In genomic region chr15:67832965-67833503, GRCh38 we compare ENCODE assay signal across 11 cellular contexts. TPM values are rescaled to one million over a fixed set of nuclear protein-coding genes. Genes with fewer than 3 reads are reported as not detected.
DNase-seq lines count a peak whose midpoint lies in the region; ATAC-seq, FAIRE-seq and TF ChIP-seq lines count a peak whose summit lies in the region.
"Had no signal": no experiment of that assay in that cellular context is flagged by ENCODE, and none has a peak within 500 bp of the region (broad histone marks: within the 10 kb centered on the region; RNA-seq: fewer than 3 reads in every experiment).

No MANE protein-coding gene starts in this region.

- intact Hi-C loops in pancreas (cut with DNase I) = loop anchor here in 2 of 3 donors (5.0 to 10.0 kb wide), 2 partner anchors 368 to 376 kb away; no protein-coding TSS in a partner anchor

- H4K20me1 ChIP-seq in GM23338 (replicated peaks; ENCODE audit: insufficient read depth) = peaks cover 8% of the 10 kb centered on the region; the same call in 1 of the 2 replicates

- H3K4me2 ChIP-seq in GM23338 = peak overlapping the region; percentile 67

- H3K27me3 ChIP-seq in GM23338 (ENCODE audit: insufficient read depth) (peaks cover 100% of the 10 kb centered on the region), muscle layer of duodenum (ENCODE audit: low read depth, low read length) (peaks cover 72% of the 10 kb centered on the region), pancreas (peaks cover 0 to 37% (median 3%) of the 10 kb centered on the region in 4 donors)

- H3K4me3 Mint-ChIP-seq in GM23338 = peak overlapping the region; percentile 67

- 0 out of 2 replicates have a peak overlapping the region, but pooled peaks have one; percentile 39 for H2AFZ ChIP-seq in GM23338

- peak overlapping the region; percentile 36 for H3K4me3 ChIP-seq in AG04449 (ENCODE audit: low read depth, low read length)
- H3K4me3 ChIP-seq in GM23338 = peak overlapping the region; percentile 71
- peak overlapping the region; percentile 12 for H3K4me3 ChIP-seq in astrocyte of the cerebellum (ENCODE audit: low read depth, low read length)
- peak overlapping the region; percentile 43 to 53 for H3K4me3 ChIP-seq in muscle layer of duodenum (ENCODE audit: low read depth in 1 of 2, low read length in 2 of 2)
- peak overlapping the region in 1 of 4 donors; percentile 18 for H3K4me3 ChIP-seq in pancreas

- no peak overlapping the region for H3K27ac ChIP-seq in GM23338 (ENCODE audit: low read depth)
- no peak overlapping the region for H3K27ac ChIP-seq in muscle layer of duodenum (ENCODE audit: low read length)
- H3K27ac ChIP-seq in pancreas = no peak overlapping the region

- H3K36me3 Mint-ChIP-seq in GM23338 (ENCODE audit: low read depth) = no peaks in the 10 kb centered on the region

- TF ChIP-seq POLR2A in GM18505 (IDR thresholded peaks at IDR 0.05; ENCODE audit: borderline replicate concordance, extremely low read depth, insufficient read depth, insufficient read length) = no peak

- FAIRE-seq in pancreas (lab: Jason Lieb, UNC) = no peak

- peaks cover 48% of the 10 kb centered on the region for H3K4me1 Mint-ChIP-seq in GM23338

- DNase-seq in AG04449 (ENCODE audit: low read depth, low spot score) = no peak
- DNase-seq in GM23338 (ENCODE audit: low spot score) = peak; percentile 84
- no peak for DNase-seq in astrocyte of the cerebellum (ENCODE audit: low read depth)
- DNase-seq in pancreas = no peak
- DNase-seq: NCI-H748 treated with DMSO at 0.1 percent for 48 hours had no signal

- ATAC-seq in GM23338 = peak; percentile 6
- no peak for ATAC-seq in GM18505 (IDR thresholded peaks at IDR 0.05; ENCODE audit: unreplicated experiment)
- ATAC-seq in HG02981 (IDR thresholded peaks at IDR 0.05; ENCODE audit: unreplicated experiment) = no peak
- no peak for ATAC-seq in HG03460 (IDR thresholded peaks at IDR 0.05; ENCODE audit: unreplicated experiment)
- ATAC-seq in pancreas = no peak

- H3K79me2 ChIP-seq in GM23338 (replicated peaks; ENCODE audit: insufficient read depth) = no peaks in the 10 kb centered on the region

- no peak for TF ChIP-seq CTCF in AG04449 (IDR thresholded peaks at IDR 0.05; ENCODE audit: insufficient read depth, low read length, missing control alignments)
- TF ChIP-seq CTCF in GM23338 (conservative IDR thresholded peaks at IDR 0.05; ENCODE audit: low read depth in 2 of 2) = no peak
- TF ChIP-seq CTCF in astrocyte of the cerebellum (IDR thresholded peaks at IDR 0.05; ENCODE audit: low read depth, low read length, missing control alignments) = no peak
- TF ChIP-seq CTCF in pancreas (IDR thresholded peaks at IDR 0.05) = no peak

- in situ Hi-C loops in astrocyte of the cerebellum (cut with HindIII; ENCODE audit: low sequenced_read_pairs) = no loop called here

- peaks cover 99% of the 10 kb centered on the region for H3K27me3 Mint-ChIP-seq in GM23338 (ENCODE audit: insufficient read depth, low read depth, poor library complexity)

- 15 to 19% methylated on average over 23 of the region's 23 CpGs for WGBS in pancreas, 2 donors

- no peak overlapping the region for H3K27ac Mint-ChIP-seq in GM23338

- peaks cover 29% of the 10 kb centered on the region for H3F3A ChIP-seq in GM23338 (replicated peaks; ENCODE audit: low read depth)

- POLR2A ChIA-PET in AG04449 (lab: Yijun Ruan, JAX) = no interaction called here

- H3K9me2 ChIP-seq in GM23338 (ENCODE audit: insufficient read depth) = no peaks in the 10 kb centered on the region

- H3K9me3 ChIP-seq in muscle layer of duodenum (ENCODE audit: control insufficient read depth in 1 of 2, low read length in 2 of 2) (no peaks in the 10 kb centered on the region), pancreas (no peaks in the 10 kb centered on the region)

- H3K4me1 ChIP-seq in GM23338 (ENCODE audit: insufficient read depth) = peaks cover 48% of the 10 kb centered on the region
- peaks cover 4 to 54% of the 10 kb centered on the region in 2 donors for H3K4me1 ChIP-seq in muscle layer of duodenum (ENCODE audit: control insufficient read depth in 1 of 2, insufficient read depth in 2 of 2, low read length in 2 of 2)
- H3K4me1 ChIP-seq in pancreas = peaks cover 0 to 8% (median 7%) of the 10 kb centered on the region in 3 donors

- peaks cover 7% of the 10 kb centered on the region; the same call in 1 of the 3 replicates for H3K9me3 Mint-ChIP-seq in GM23338

- H3K36me3 ChIP-seq in GM23338 (ENCODE audit: insufficient read depth) = no peaks in the 10 kb centered on the region
- no peaks in the 10 kb centered on the region for H3K36me3 ChIP-seq in muscle layer of duodenum (ENCODE audit: control insufficient read depth in 1 of 2, insufficient read depth in 2 of 2, low read length in 2 of 2)
- H3K36me3 ChIP-seq in pancreas = no peaks in the 10 kb centered on the region

- CTCF ChIA-PET in AG04449 (lab: Yijun Ruan, JAX) = interaction anchor here (1.0 to 3.0 kb wide), 9 partner anchors 13 to 376 kb away, joined by 3 to 30 read pairs (median 4); no protein-coding TSS in a partner anchor

TF ChIP-seq in GM23338, 12 proteins besides CTCF, POLR2A, EP300 and RAD21 (continues in another document):
- TF ChIP-seq POLR2AphosphoS5 (IDR thresholded peaks at IDR 0.05; ENCODE audit: low read depth) = no peak
- no peak for TF ChIP-seq ETS1 (IDR thresholded peaks at IDR 0.05)
- TF ChIP-seq CREB1 (CRISPR knock-in tag; IDR thresholded peaks at IDR 0.05; ENCODE audit: low read depth) = no peak

RNA-seq across cellular contexts. Expression of gene RNU6-1, which starts 6.8 kb away (rescaled TPM):
- not detected in 2 replicates for total RNA-seq in GM23338 (2014; rRNA removed; shearing (Covaris generic))
- polyA plus RNA-seq in GM23338 (2016; fragmentation: Nextera tagmentation; extraction: Ambion mirVana) = not detected in 2 replicates
- total RNA-seq in pancreas = not detected
- not detected for polyA plus RNA-seq in pancreas
- total RNA-seq: activated CD8-positive, alpha-beta memory T cell treated with anti-CD3 and anti-CD28 coated beads for 36 hours; subcutaneous adipose tissue had no signal

RNA-seq across cellular contexts. Expression of gene SKOR1, which starts 7.7 kb away (rescaled TPM):
- total RNA-seq in GM23338 (2014; rRNA removed; shearing (Covaris generic)) = 0.17 and 0.19 TPM in 2 replicates
- polyA plus RNA-seq in GM23338 (2016; fragmentation: Nextera tagmentation; extraction: Ambion mirVana) = not detected in 2 replicates
- total RNA-seq in pancreas = under 1 TPM; 0.09 to 0.47 (median 0.33) TPM
- polyA plus RNA-seq in pancreas = under 1 TPM; 0.30 to 0.54 TPM
